8 cellular contexts compared by ENCODE assay signal in the genomic region with DNA sequence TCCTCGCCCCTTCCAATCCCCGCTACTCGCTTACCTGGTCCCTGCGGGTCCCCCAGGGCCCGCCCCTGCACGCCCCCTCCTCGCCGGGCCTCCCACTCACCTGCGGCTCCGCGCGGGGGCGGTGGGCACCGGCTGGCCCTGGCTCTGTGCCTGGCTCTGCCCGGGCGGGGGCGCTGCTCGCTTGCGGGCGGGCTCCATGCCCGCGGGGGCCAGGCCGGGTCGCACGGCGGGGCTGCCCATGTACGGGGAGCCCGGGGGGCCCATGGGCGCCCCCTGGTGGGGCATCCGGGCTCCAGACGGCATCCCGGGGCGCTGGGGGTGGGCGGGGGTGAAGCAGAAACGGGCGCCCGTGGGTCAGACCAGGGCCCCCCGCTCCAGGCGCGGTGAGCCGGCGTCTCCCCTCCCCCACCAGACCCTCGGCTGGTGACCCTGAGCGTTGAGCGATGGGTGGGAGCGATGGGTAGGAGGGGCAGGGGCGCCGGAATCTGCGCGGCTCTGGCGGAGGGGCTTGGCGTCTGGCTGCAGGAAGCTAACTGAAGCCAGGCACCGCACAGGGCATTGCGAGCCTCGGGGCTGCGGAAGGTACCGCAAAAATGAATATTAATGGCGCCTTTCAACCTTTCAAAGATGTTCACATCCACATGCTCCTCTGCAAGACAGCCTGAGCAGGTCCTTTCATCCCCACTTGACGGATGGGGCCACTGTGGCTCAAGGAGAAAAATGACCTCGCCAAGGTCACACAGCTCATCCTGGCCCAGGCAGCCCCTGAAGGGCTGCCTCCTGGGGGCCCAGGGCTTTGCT. TPM values are rescaled to one million over a fixed set of nuclear protein-coding genes. Genes with fewer than 3 reads are reported as not detected.
DNase-seq lines count a peak whose midpoint lies in the region; ATAC-seq and TF ChIP-seq lines count a peak whose summit lies in the region.

No MANE protein-coding gene starts in this region.

- H3K4me3 ChIP-seq in NT2/D1 (ENCODE audit: insufficient read length, low read depth): peak overlapping the region; percentile 37
- peak overlapping the region; percentile 41 for H3K4me3 ChIP-seq in retinal pigment epithelial cell (ENCODE audit: low read length)
- no peak overlapping the region for H3K4me3 ChIP-seq in Caco-2 (ENCODE audit: low read depth, low read length)

- ATAC-seq in GM18867 (IDR thresholded peaks at IDR 0.05; ENCODE audit: unreplicated experiment) (peak; percentile 44), GM18517 (IDR thresholded peaks at IDR 0.05; ENCODE audit: unreplicated experiment) (no peak)

- H3K27me3 ChIP-seq in NT2/D1 (ENCODE audit: insufficient read depth, insufficient read length): peaks cover 50% of the 10 kb centered on the region
- H3K27me3 ChIP-seq in Caco-2 (replicated peaks; ENCODE audit: control insufficient read depth, insufficient read depth, low read length): no peaks in the 10 kb centered on the region

- peaks cover 4% of the 10 kb centered on the region for H3K9me3 Mint-ChIP-seq in glutamatergic neuron (ENCODE audit: unreplicated experiment)
- no peaks in the 10 kb centered on the region for H3K9me3 Mint-ChIP-seq in Caco-2 (ENCODE audit: unreplicated experiment)

- BruUV-seq in Caco-2 (replicated peaks; lab: Mats Ljungman, UMichigan): no TSS peak

- H3K4me1 Mint-ChIP-seq in glutamatergic neuron (ENCODE audit: low read depth, unreplicated experiment): peaks cover 18% of the 10 kb centered on the region
- H3K4me1 Mint-ChIP-seq in Caco-2 (ENCODE audit: low read depth, unreplicated experiment): peaks cover 19% of the 10 kb centered on the region

- peak overlapping the region; percentile 71 for H3K4me3 Mint-ChIP-seq in glutamatergic neuron (ENCODE audit: unreplicated experiment)
- no peak overlapping the region for H3K4me3 Mint-ChIP-seq in Caco-2 (ENCODE audit: unreplicated experiment)

- TF ChIP-seq CTCF in glutamatergic neuron (IDR thresholded peaks at IDR 0.05; ENCODE audit: partially characterized antibody, unreplicated experiment): peak; percentile 82
- TF ChIP-seq CTCF in retinal pigment epithelial cell (conservative IDR thresholded peaks at IDR 0.05; ENCODE audit: low read depth, low read length): peak; percentile 47
- TF ChIP-seq CTCF in Caco-2 (IDR thresholded peaks at IDR 0.05; ENCODE audit: insufficient read depth in 1 of 2, low read depth in 1 of 2, low read length in 1 of 2, severe bottlenecking in 1 of 2, unreplicated experiment in 1 of 2): peak in 1 of 2 experiments; percentile 8

- H3K9me3 ChIP-seq in NT2/D1 (ENCODE audit: insufficient read depth, low read length) (no peaks in the 10 kb centered on the region), Caco-2 (no peaks in the 10 kb centered on the region)

- H3K27ac Mint-ChIP-seq in glutamatergic neuron (ENCODE audit: unreplicated experiment): no peak overlapping the region
- no peak overlapping the region for H3K27ac Mint-ChIP-seq in Caco-2 (ENCODE audit: unreplicated experiment)

- intact Hi-C loops in Caco-2 (cut with micrococcal nuclease; ENCODE audit: unreplicated experiment): no loop called here

- CTCF ChIA-PET in Caco-2 (lab: Charles Lee): no interaction called here

- H3K27me3 Mint-ChIP-seq in glutamatergic neuron (ENCODE audit: unreplicated experiment): peaks cover 23% of the 10 kb centered on the region
- no peaks in the 10 kb centered on the region for H3K27me3 Mint-ChIP-seq in Caco-2 (ENCODE audit: insufficient read depth, unreplicated experiment)

- DNase-seq in 8988T (peak; percentile 93), NT2/D1 (ENCODE audit: low read depth, low spot score) (no peak), glutamatergic neuron (peak; percentile 61), retinal pigment epithelial cell (ENCODE audit: low read depth) (no peak), Caco-2 (no peak)
- DNase-seq in activated effector memory CD4-positive, alpha-beta T cell treated with anti-CD3 and anti-CD28 coated beads, Interleukin-2, amount 50 U/mL, for 16 hours: peak; percentile 87

- POLR2A ChIA-PET in Caco-2 (lab: Charles Lee): no interaction called here

- peaks cover 26% of the 10 kb centered on the region for H3K4me1 ChIP-seq in NT2/D1 (ENCODE audit: insufficient read depth, insufficient read length)
- peaks cover 18% of the 10 kb centered on the region for H3K4me1 ChIP-seq in Caco-2

- no peaks in the 10 kb centered on the region for H3K36me3 Mint-ChIP-seq in glutamatergic neuron (ENCODE audit: unreplicated experiment)
- H3K36me3 Mint-ChIP-seq in Caco-2 (ENCODE audit: insufficient read depth, unreplicated experiment): peaks cover 19% of the 10 kb centered on the region

- peak overlapping the region; percentile 32 for H3K9ac ChIP-seq in NT2/D1 (ENCODE audit: insufficient read length, low read depth)

- H3K36me3 ChIP-seq in NT2/D1 (ENCODE audit: insufficient read depth, insufficient read length, low read length) (peaks cover 1% of the 10 kb centered on the region), Caco-2 (ENCODE audit: control insufficient read depth, insufficient read depth, low read length) (no peaks in the 10 kb centered on the region)

RNA-seq across cellular contexts. Expression of gene SMARCD3, which starts 2.9 kb away (rescaled TPM):
- total RNA-seq in glutamatergic neuron (ENCODE audit: unreplicated experiment) (5.1 TPM), Caco-2 (2022) (20.2 and 27.8 TPM in 2 replicates)

RNA-seq across cellular contexts. Expression of gene CHPF2, which starts 13.3 kb away (rescaled TPM):
- 38.1 TPM for total RNA-seq in glutamatergic neuron (ENCODE audit: unreplicated experiment)
- total RNA-seq in Caco-2 (2022): 30.9 and 34.0 TPM in 2 replicates

RNA-seq across cellular contexts. Expression of gene ABCF2, which starts 18.6 kb away (rescaled TPM):
- total RNA-seq in glutamatergic neuron (ENCODE audit: unreplicated experiment) (39.1 TPM), Caco-2 (2022) (50.8 and 57.8 TPM in 2 replicates)

RNA-seq across cellular contexts. Expression of gene H2BK1, which starts 35.3 kb away (rescaled TPM):
- total RNA-seq in glutamatergic neuron (ENCODE audit: unreplicated experiment) (not detected), Caco-2 (2022) (not detected in 2 replicates)

RNA-seq across cellular contexts. Expression of gene ASB10, which starts 58.5 kb away (rescaled TPM):
- total RNA-seq in glutamatergic neuron (ENCODE audit: unreplicated experiment): not detected
- total RNA-seq in Caco-2 (2022): not detected in 2 replicates

Comparison
In these comparisons a context has a peak if more than half of its experiments do, and no peak if none do; other contexts are left out.
1. DNase-seq: peak in 8988T (single experiment), activated effector memory CD4-positive, alpha-beta T cell treated with anti-CD3 and anti-CD28 coated beads, Interleukin-2, amount 50 U/mL, for 16 hours (single experiment) and glutamatergic neuron (single experiment); none in NT2/D1 (single experiment), retinal pigment epithelial cell (single experiment) and Caco-2 (0 of 2).